Comparison of ENCODE assay signal across 1 cellular context in the genomic region with DNA sequence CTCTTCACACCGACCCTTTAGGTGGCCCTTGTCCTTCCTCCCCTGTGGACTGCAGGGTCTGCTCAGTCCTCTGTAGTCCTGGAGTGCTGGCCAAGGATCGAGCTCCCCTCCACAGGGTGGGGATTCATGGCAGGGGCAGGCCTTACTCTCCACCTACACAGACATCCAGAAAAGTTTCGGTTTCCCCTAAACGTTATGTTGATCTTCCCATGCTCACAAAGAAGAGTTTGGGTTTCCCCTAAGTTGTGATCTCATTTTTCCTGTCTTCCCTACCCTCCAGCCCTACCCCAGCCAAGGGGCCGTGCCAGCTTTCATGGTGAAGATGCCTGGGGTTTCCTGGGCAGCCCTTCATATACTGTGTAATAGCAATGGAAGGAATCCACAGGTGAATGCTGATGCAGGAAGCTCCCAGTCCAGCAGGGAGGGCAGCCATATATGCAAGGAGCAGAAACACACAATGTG.
TF ChIP-seq lines count a peak whose summit lies in the region.

No MANE protein-coding gene starts in this region.

TF ChIP-seq in HepG2, 621 proteins besides CTCF, POLR2A, EP300 and RAD21:
- no peak for TF ChIP-seq TBX3 (IDR thresholded peaks at IDR 0.05; ENCODE audit: borderline replicate concordance)
- TF ChIP-seq, protein P1, sequence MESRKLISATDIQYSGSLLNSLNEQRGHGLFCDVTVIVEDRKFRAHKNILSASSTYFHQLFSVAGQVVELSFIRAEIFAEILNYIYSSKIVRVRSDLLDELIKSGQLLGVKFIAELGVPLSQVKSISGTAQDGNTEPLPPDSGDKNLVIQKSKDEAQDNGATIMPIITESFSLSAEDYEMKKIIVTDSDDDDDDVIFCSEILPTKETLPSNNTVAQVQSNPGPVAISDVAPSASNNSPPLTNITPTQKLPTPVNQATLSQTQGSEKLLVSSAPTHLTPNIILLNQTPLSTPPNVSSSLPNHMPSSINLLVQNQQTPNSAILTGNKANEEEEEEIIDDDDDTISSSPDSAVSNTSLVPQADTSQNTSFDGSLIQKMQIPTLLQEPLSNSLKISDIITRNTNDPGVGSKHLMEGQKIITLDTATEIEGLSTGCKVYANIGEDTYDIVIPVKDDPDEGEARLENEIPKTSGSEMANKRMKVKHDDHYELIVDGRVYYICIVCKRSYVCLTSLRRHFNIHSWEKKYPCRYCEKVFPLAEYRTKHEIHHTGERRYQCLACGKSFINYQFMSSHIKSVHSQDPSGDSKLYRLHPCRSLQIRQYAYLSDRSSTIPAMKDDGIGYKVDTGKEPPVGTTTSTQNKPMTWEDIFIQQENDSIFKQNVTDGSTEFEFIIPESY (CRISPR knock-in tag; IDR thresholded peaks at IDR 0.05), result no peak
- TF ChIP-seq CBX1 (IDR thresholded peaks at IDR 0.05; ENCODE audit: low read depth), result no peak
- TF ChIP-seq NR2F6 (IDR thresholded peaks at IDR 0.05), result no peak
- no peak for TF ChIP-seq NR2F6 (CRISPR knock-in tag; IDR thresholded peaks at IDR 0.05)
- no peak for TF ChIP-seq NPAS2 (CRISPR knock-in tag; IDR thresholded peaks at IDR 0.05; ENCODE audit: borderline replicate concordance)
- TF ChIP-seq ZKSCAN8 (CRISPR knock-in tag; IDR thresholded peaks at IDR 0.05; ENCODE audit: borderline replicate concordance), result no peak
- TF ChIP-seq, protein P2, sequence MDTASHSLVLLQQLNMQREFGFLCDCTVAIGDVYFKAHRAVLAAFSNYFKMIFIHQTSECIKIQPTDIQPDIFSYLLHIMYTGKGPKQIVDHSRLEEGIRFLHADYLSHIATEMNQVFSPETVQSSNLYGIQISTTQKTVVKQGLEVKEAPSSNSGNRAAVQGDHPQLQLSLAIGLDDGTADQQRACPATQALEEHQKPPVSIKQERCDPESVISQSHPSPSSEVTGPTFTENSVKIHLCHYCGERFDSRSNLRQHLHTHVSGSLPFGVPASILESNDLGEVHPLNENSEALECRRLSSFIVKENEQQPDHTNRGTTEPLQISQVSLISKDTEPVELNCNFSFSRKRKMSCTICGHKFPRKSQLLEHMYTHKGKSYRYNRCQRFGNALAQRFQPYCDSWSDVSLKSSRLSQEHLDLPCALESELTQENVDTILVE (CRISPR knock-in tag; IDR thresholded peaks at IDR 0.05), result no peak
- TF ChIP-seq ZNF605 (CRISPR knock-in tag; IDR thresholded peaks at IDR 0.05), result no peak
